Comparison of ENCODE assay signal across 21 cellular contexts in genomic region chr1:40475268-40475667, GRCh38. TPM values are rescaled to one million over a fixed set of nuclear protein-coding genes. Genes with fewer than 3 reads are reported as not detected.
DNase-seq lines count a peak whose midpoint lies in the region; ATAC-seq, FAIRE-seq and TF ChIP-seq lines count a peak whose summit lies in the region.
"Had no signal": no experiment of that assay in that cellular context is flagged by ENCODE, and none has a peak within 500 bp of the region (broad histone marks: within the 10 kb centered on the region; RNA-seq: fewer than 3 reads in every experiment).

No MANE protein-coding gene starts in this region.

- H3K9ac ChIP-seq in SK-N-SH (no peak overlapping the region), astrocyte (ENCODE audit: low read length) (no peak overlapping the region)
- H3K9ac ChIP-seq: BLaER1 had no signal

- H3K4me3 Mint-ChIP-seq in astrocyte (ENCODE audit: unreplicated experiment) = peak overlapping the region; percentile 16
- H3K4me3 Mint-ChIP-seq in neural crest cell = peak overlapping the region; percentile 35
- H3K4me3 Mint-ChIP-seq: CD14-positive monocyte, GM23338, HFFc6 had no signal

- H2AFZ ChIP-seq in SK-N-SH (ENCODE audit: low read depth) (no peak overlapping the region), astrocyte (ENCODE audit: low read depth, low read length) (no peak overlapping the region)

- TF ChIP-seq RAD21 in SK-N-SH (IDR thresholded peaks at IDR 0.05; ENCODE audit: low read length) = no peak

- no peaks in the 10 kb centered on the region for H3K9me2 ChIP-seq in SK-N-SH

- H3K36me3 ChIP-seq in SK-N-SH (replicated peaks in 1 of 2; ENCODE audit: control insufficient read depth in 1 of 2, insufficient read depth in 2 of 2, low read length in 1 of 2) (peaks cover 0 to 8% of the 10 kb centered on the region in 2 experiments), astrocyte (ENCODE audit: insufficient read depth, low read length) (no peaks in the 10 kb centered on the region)

- H4K20me1 ChIP-seq in SK-N-SH (ENCODE audit: insufficient read depth) = no peaks in the 10 kb centered on the region
- H4K20me1 ChIP-seq in astrocyte (ENCODE audit: insufficient read depth, low read length) = no peaks in the 10 kb centered on the region
- H4K20me1 ChIP-seq: BLaER1 had no signal

- H3K27ac Mint-ChIP-seq in astrocyte (ENCODE audit: unreplicated experiment) (no peak overlapping the region), neural crest cell (ENCODE audit: unreplicated experiment) (no peak overlapping the region)
- H3K27ac Mint-ChIP-seq: CD14-positive monocyte; CD8-positive, alpha-beta T cell; GM23338; HFFc6 had no signal

- 14% methylated on average over 2 of the region's 2 CpGs for WGBS in SK-N-SH (ENCODE audit: low lambda C conversion rate)

- H3K36me3 Mint-ChIP-seq in astrocyte (ENCODE audit: low read depth, unreplicated experiment) = peaks cover 14% of the 10 kb centered on the region
- peaks cover 35% of the 10 kb centered on the region for H3K36me3 Mint-ChIP-seq in neural crest cell (ENCODE audit: low read depth)

- peaks cover 53% of the 10 kb centered on the region for H3K9me3 Mint-ChIP-seq in astrocyte (ENCODE audit: unreplicated experiment)
- H3K9me3 Mint-ChIP-seq in neural crest cell = peaks cover 24% of the 10 kb centered on the region

- no peak for TF ChIP-seq EP300 in SK-N-SH (IDR thresholded peaks at IDR 0.05; ENCODE audit: borderline replicate concordance in 1 of 2, low read depth in 1 of 2, low read length in 1 of 2)

- H3K27me3 ChIP-seq in SK-N-SH (ENCODE audit: insufficient read depth) (no peaks in the 10 kb centered on the region), astrocyte (ENCODE audit: insufficient read depth, low read length) (no peaks in the 10 kb centered on the region), dorsolateral prefrontal cortex (no peaks in the 10 kb centered on the region)
- H3K27me3 ChIP-seq: BLaER1 had no signal

- no peaks in the 10 kb centered on the region for H3F3A ChIP-seq in SK-N-SH (replicated peaks; ENCODE audit: insufficient read depth)

- no peak overlapping the region for H3K4me2 ChIP-seq in SK-N-SH
- H3K4me2 ChIP-seq in astrocyte (ENCODE audit: low read length) = no peak overlapping the region
- H3K4me2 ChIP-seq: BLaER1, GM23338 had no signal

- DNase-seq in SK-N-SH = no peak
- DNase-seq in astrocyte (ENCODE audit: low read depth) = no peak
- no peak for DNase-seq in neural crest cell (ENCODE audit: low read depth, low spot score)
- DNase-seq in dorsolateral prefrontal cortex = no peak
- no peak for DNase-seq in NCI-H2081 (lab: John Stamatoyannopoulos, UW)
- DNase-seq: 8988T; Calu3; CD8-positive, alpha-beta T cell; DMS 273 treated with DMSO at 0.1 percent for 48 hours; DMS79; GF-D8; HCEC 1CT; HFFc6 had no signal

- peaks cover 2% of the 10 kb centered on the region for H3K27me3 Mint-ChIP-seq in astrocyte (ENCODE audit: low read depth, unreplicated experiment)
- H3K27me3 Mint-ChIP-seq in neural crest cell (ENCODE audit: low read depth) = no peaks in the 10 kb centered on the region

- ATAC-seq in SK-N-SH treated with all-trans-retinoic acid at 6 μM for 48 hours = no peak
- no peak for ATAC-seq in GM19324 (IDR thresholded peaks at IDR 0.05; ENCODE audit: low FRiP score, unreplicated experiment)
- ATAC-seq: CD8-positive, alpha-beta T cell; GM23338 had no signal

- H3K27ac ChIP-seq in SK-N-SH (ENCODE audit: low read depth in 2 of 2, low read length in 1 of 2) = no peak overlapping the region
- H3K27ac ChIP-seq in astrocyte (ENCODE audit: low read depth, low read length) = no peak overlapping the region
- H3K27ac ChIP-seq in dorsolateral prefrontal cortex = no peak overlapping the region
- H3K27ac ChIP-seq: BLaER1, HL-60 had no signal

- FAIRE-seq in astrocyte (lab: Jason Lieb, UNC) = no peak
- FAIRE-seq: GM19239, H54 had no signal

- CTCF ChIA-PET in SK-N-SH (lab: Yijun Ruan, JAX) = no interaction called here

- intact Hi-C loops in dorsolateral prefrontal cortex (cut with DNase I) = no loop called here

- peaks cover 24% of the 10 kb centered on the region for H3K9me3 ChIP-seq in SK-N-SH
- peaks cover 9% of the 10 kb centered on the region for H3K9me3 ChIP-seq in astrocyte (ENCODE audit: insufficient read depth, low read depth, low read length)

- POLR2A ChIA-PET in SK-N-SH (lab: Yijun Ruan, JAX) = no interaction called here

- peaks cover 3% of the 10 kb centered on the region for H3K4me1 Mint-ChIP-seq in astrocyte (ENCODE audit: low read depth, unreplicated experiment)
- H3K4me1 Mint-ChIP-seq in neural crest cell = peaks cover 27% of the 10 kb centered on the region

- H3K4me3 ChIP-seq in SK-N-SH (ENCODE audit: low read depth in 2 of 2, low read length in 1 of 2) = no peak overlapping the region
- no peak overlapping the region for H3K4me3 ChIP-seq in astrocyte (ENCODE audit: insufficient read depth, low read depth, low read length)
- H3K4me3 ChIP-seq in dorsolateral prefrontal cortex = no peak overlapping the region
- H3K4me3 ChIP-seq: BLaER1, GM23338 had no signal

- no peak for TF ChIP-seq CTCF in SK-N-SH (IDR thresholded peaks at IDR 0.05)
- no peak for TF ChIP-seq CTCF in astrocyte (IDR thresholded peaks at IDR 0.05; ENCODE audit: insufficient read depth, low read depth, low read length)
- TF ChIP-seq CTCF in neural crest cell (conservative IDR thresholded peaks at IDR 0.05) = no peak
- no peak for TF ChIP-seq CTCF in dorsolateral prefrontal cortex (IDR thresholded peaks at IDR 0.05 in 54 of 56, conservative IDR thresholded peaks at IDR 0.05 in 2 of 56; ENCODE audit: low read depth in 1 of 56, partially characterized antibody in 56 of 56)

- H3K79me2 ChIP-seq in SK-N-SH (ENCODE audit: insufficient read depth) = no peaks in the 10 kb centered on the region
- no peaks in the 10 kb centered on the region for H3K79me2 ChIP-seq in astrocyte (ENCODE audit: insufficient read depth, low read length)

- H3K4me1 ChIP-seq in SK-N-SH (ENCODE audit: control insufficient read depth in 1 of 2, insufficient read depth in 2 of 2, low read depth in 1 of 2, low read length in 1 of 2) (peaks cover 0 to 7% of the 10 kb centered on the region in 2 experiments; a peak in 2 of 4 replicates), astrocyte (ENCODE audit: insufficient read depth, low read length) (peaks cover 7% of the 10 kb centered on the region)

TF ChIP-seq in SK-N-SH treated with all-trans-retinoic acid at 6 μM for 48 hours, 23 proteins besides CTCF, POLR2A, EP300 and RAD21:
- TF ChIP-seq ZFP30 (CRISPR knock-in tag; IDR thresholded peaks at IDR 0.05) (peak; percentile 99), ZFP3 (CRISPR knock-in tag; IDR thresholded peaks at IDR 0.05) (no peak)

TF ChIP-seq in SK-N-SH, 30 proteins besides CTCF, POLR2A, EP300 and RAD21:
- TF ChIP-seq MAX (IDR thresholded peaks at IDR 0.05; ENCODE audit: low read depth) = no peak
- no peak for TF ChIP-seq TAF1 (IDR thresholded peaks at IDR 0.05; ENCODE audit: borderline replicate concordance, low read depth, low read length)
TF ChIP-seq in SK-N-SH: peak in this region for 0.

RNA-seq across cellular contexts. Expression of gene ZFP69, which starts 1.8 kb away (rescaled TPM):
- polyA plus RNA-seq in SK-N-SH (2012; rRNA removed) = 1.9 and 2.2 TPM in 2 replicates
- 2.5 and 3.2 TPM in 2 replicates for polyA plus RNA-seq in SK-N-SH (2012; cell fraction: cytosol; rRNA removed)
- 2.1 and 4.0 TPM in 2 replicates for polyA plus RNA-seq in SK-N-SH (2012; cell fraction: nucleus; rRNA removed)
- total RNA-seq in astrocyte (1.4 and 1.8 TPM in 2 replicates), neural crest cell (6.9 and 8.0 TPM in 2 replicates), dorsolateral prefrontal cortex (1 to 10 TPM in 119 of 120 experiments, under 1 TPM in 1; 0.95 to 5.3 (median 2.8) TPM)

RNA-seq across cellular contexts. Expression of gene ZFP69B, which starts 25.0 kb away (rescaled TPM):
- 1.7 and 2.1 TPM in 2 replicates for polyA plus RNA-seq in SK-N-SH (2012; rRNA removed)
- 2.4 TPM in 2 replicates for polyA plus RNA-seq in SK-N-SH (2012; cell fraction: cytosol; rRNA removed)
- polyA plus RNA-seq in SK-N-SH (2012; cell fraction: nucleus; rRNA removed) = 2.1 and 3.0 TPM in 2 replicates
- total RNA-seq in astrocyte (4.3 and 5.4 TPM in 2 replicates), neural crest cell (14.3 and 15.7 TPM in 2 replicates), dorsolateral prefrontal cortex (10 to 100 TPM in 94 of 120 experiments, 1 to 10 TPM in 26; 5.1 to 18.3 (median 12.0) TPM)

RNA-seq across cellular contexts. Expression of gene EXO5, which starts 33.3 kb away (rescaled TPM):
- polyA plus RNA-seq in SK-N-SH (2012; rRNA removed) = 7.4 and 8.8 TPM in 2 replicates
- 8.1 and 8.4 TPM in 2 replicates for polyA plus RNA-seq in SK-N-SH (2012; cell fraction: cytosol; rRNA removed)
- polyA plus RNA-seq in SK-N-SH (2012; cell fraction: nucleus; rRNA removed) = 12.4 and 16.8 TPM in 2 replicates
- 6.5 and 6.8 TPM in 2 replicates for total RNA-seq in astrocyte
- 15.5 and 19.7 TPM in 2 replicates for total RNA-seq in neural crest cell
- total RNA-seq in dorsolateral prefrontal cortex = 10 to 100 TPM in 39 of 120 experiments, 1 to 10 TPM in 81; 4.9 to 15.6 (median 9.1) TPM

RNA-seq across cellular contexts. Expression of gene ZNF684, which starts 56.2 kb away (rescaled TPM):
- 1.8 and 3.0 TPM in 2 replicates for polyA plus RNA-seq in SK-N-SH (2012; rRNA removed)
- 2.4 and 3.8 TPM in 2 replicates for polyA plus RNA-seq in SK-N-SH (2012; cell fraction: cytosol; rRNA removed)
- 3.2 and 3.8 TPM in 2 replicates for polyA plus RNA-seq in SK-N-SH (2012; cell fraction: nucleus; rRNA removed)
- total RNA-seq in astrocyte (3.9 and 5.8 TPM in 2 replicates), neural crest cell (6.4 and 7.9 TPM in 2 replicates), dorsolateral prefrontal cortex (10 to 100 TPM in 8 of 120 experiments, 1 to 10 TPM in 112; 3.1 to 15.7 (median 7.2) TPM)
